In genomic region chr13:48945626-48946025, GRCh38 we compare ENCODE assay signal across 15 cellular contexts. TPM values are rescaled to one million over a fixed set of nuclear protein-coding genes. Genes with fewer than 3 reads are reported as not detected.
DNase-seq lines count a peak whose midpoint lies in the region; ATAC-seq and TF ChIP-seq lines count a peak whose summit lies in the region.
"Had no signal": no experiment of that assay in that cellular context is flagged by ENCODE, and none has a peak within 500 bp of the region (broad histone marks: within the 10 kb centered on the region; RNA-seq: fewer than 3 reads in every experiment).

No MANE protein-coding gene starts in this region.

- peaks cover 2% of the 10 kb centered on the region for H3K27me3 Mint-ChIP-seq in CD8-positive, alpha-beta T cell (ENCODE audit: low read depth)
- H3K27me3 Mint-ChIP-seq: CD4-positive, alpha-beta T cell had no signal

- POLR2A ChIA-PET in HEK293 (lab: Yijun Ruan, JAX): no interaction called here
- POLR2A ChIA-PET in CD8-positive, alpha-beta T cell (lab: Charles Lee): interaction anchor here (0.8 kb wide), 1 partner anchor 1329 kb away, joined by 3 read pairs; no protein-coding TSS in a partner anchor

- no peak overlapping the region for H2BK15ac ChIP-seq in neuronal stem cell (ENCODE audit: low read length)

- no peak overlapping the region for H2BK5ac ChIP-seq in neuronal stem cell (ENCODE audit: low read length)

- DNase-seq in dedifferentiated amniotic fluid mesenchymal stem cell (ENCODE audit: extremely low spot score) (peak; percentile 11), neuronal stem cell (ENCODE audit: low spot score) (no peak), omental fat pad (ENCODE audit: low spot score) (no peak), cerebellar nuclear complex (lab: John Stamatoyannopoulos, UW) (no peak)
- no peak for DNase-seq in CD8-positive, alpha-beta T cell
- DNase-seq: ACHN; Calu3; CD4-positive, alpha-beta T cell; DMS79 treated with DMSO at 0.1 percent for 48 hours; EL had no signal

- ATAC-seq in omental fat pad (ENCODE audit: low FRiP score): no peak
- ATAC-seq in CD8-positive, alpha-beta T cell: no peak
- ATAC-seq: GM12878 had no signal

- H3K9me3 ChIP-seq in HEK293 (ENCODE audit: control insufficient read depth, insufficient read depth, low read depth, low read length) (no peaks in the 10 kb centered on the region), neuronal stem cell (replicated peaks in 1 of 2; ENCODE audit: control insufficient read depth in 2 of 2, insufficient read depth in 1 of 2, low read depth in 1 of 2, low read length in 2 of 2) (no peaks in the 10 kb centered on the region)
- H3K9me3 ChIP-seq in CD8-positive, alpha-beta T cell (ENCODE audit: low read length): no peaks in the 10 kb centered on the region
- H3K9me3 ChIP-seq: HAP-1 had no signal

- H3K4me1 ChIP-seq in HEK293 (ENCODE audit: control insufficient read depth, insufficient read depth, low read length) (no peaks in the 10 kb centered on the region; the same call in 1 of the 2 replicates), neuronal stem cell (ENCODE audit: control insufficient read depth in 2 of 2, insufficient read depth in 1 of 2, low read depth in 1 of 2, low read length in 2 of 2) (peaks cover 0 to 4% of the 10 kb centered on the region in 2 donors)
- H3K4me1 ChIP-seq in CD8-positive, alpha-beta T cell (ENCODE audit: insufficient read depth, low read length): no peaks in the 10 kb centered on the region
- H3K4me1 ChIP-seq: HAP-1 had no signal

- H3K36me3 ChIP-seq in HEK293 (ENCODE audit: control insufficient read depth in 2 of 2, insufficient read depth in 1 of 2, low read length in 2 of 2) (no peaks in the 10 kb centered on the region), neuronal stem cell (replicated peaks in 1 of 2; ENCODE audit: control insufficient read depth in 2 of 2, insufficient read depth in 2 of 2, low read length in 2 of 2) (no peaks in the 10 kb centered on the region)
- no peaks in the 10 kb centered on the region for H3K36me3 ChIP-seq in CD8-positive, alpha-beta T cell (ENCODE audit: insufficient read depth, low read length)
- H3K36me3 ChIP-seq: HAP-1 had no signal

- no peak overlapping the region for H2BK12ac ChIP-seq in neuronal stem cell (ENCODE audit: low read length)

- TF ChIP-seq CTCF in HEK293 (tag by site-specific recombination; IDR thresholded peaks at IDR 0.05) (no peak), omental fat pad (IDR thresholded peaks at IDR 0.05) (no peak)
- TF ChIP-seq CTCF in CD8-positive, alpha-beta T cell (IDR thresholded peaks at IDR 0.05): no peak

- peak overlapping the region; percentile 48 for H2AFZ ChIP-seq in neuronal stem cell (ENCODE audit: low read length)

- no peaks in the 10 kb centered on the region for H3K27me3 ChIP-seq in neuronal stem cell (ENCODE audit: control insufficient read depth in 3 of 3, insufficient read depth in 3 of 3, low read depth in 1 of 3, low read length in 3 of 3)
- H3K27me3 ChIP-seq in CD8-positive, alpha-beta T cell (ENCODE audit: insufficient read depth, low read length): no peaks in the 10 kb centered on the region

- H3K9me3 Mint-ChIP-seq in CD8-positive, alpha-beta T cell: no peaks in the 10 kb centered on the region
- H3K9me3 Mint-ChIP-seq: CD4-positive, alpha-beta T cell had no signal

- H3K4ac ChIP-seq in neuronal stem cell (ENCODE audit: low read length): no peak overlapping the region

- no peak overlapping the region for H3K27ac ChIP-seq in HEK293 (ENCODE audit: extremely low read depth, low read depth, low read length)
- no peak overlapping the region for H3K27ac ChIP-seq in neuronal stem cell (replicated peaks; ENCODE audit: low read length)
- no peak overlapping the region for H3K27ac ChIP-seq in CD8-positive, alpha-beta T cell (ENCODE audit: low read depth, low read length)
- H3K27ac ChIP-seq: C4-2B, KMS-11 had no signal

- no peak overlapping the region for H3K4me2 ChIP-seq in neuronal stem cell (ENCODE audit: insufficient read depth, low read length, poor library complexity, severe bottlenecking)
- H3K4me2 ChIP-seq: KMS-11 had no signal

- no peak overlapping the region for H2BK120ac ChIP-seq in neuronal stem cell (ENCODE audit: low read depth, low read length)

- H3K4me3 Mint-ChIP-seq in CD8-positive, alpha-beta T cell: no peak overlapping the region
- H3K4me3 Mint-ChIP-seq: CD4-positive, alpha-beta T cell had no signal

- H3K14ac ChIP-seq in neuronal stem cell (ENCODE audit: low read length): no peak overlapping the region

- H3K4me3 ChIP-seq in HEK293 (ENCODE audit: low read depth, low read length): no peak overlapping the region
- H3K4me3 ChIP-seq in neuronal stem cell (ENCODE audit: low read length in 2 of 2): no peak overlapping the region
- H3K4me3 ChIP-seq in CD8-positive, alpha-beta T cell (ENCODE audit: low read depth, low read length): no peak overlapping the region
- H3K4me3 ChIP-seq: GM12878, HAP-1 had no signal

- CTCF ChIA-PET in HEK293 (lab: Yijun Ruan, JAX): interaction anchor here (0.6 kb wide), 1 partner anchor 43 kb away, joined by 4 read pairs; no protein-coding TSS in a partner anchor
- CTCF ChIA-PET in CD8-positive, alpha-beta T cell (lab: Charles Lee): no interaction called here

- no peak overlapping the region for H4K91ac ChIP-seq in neuronal stem cell (ENCODE audit: low read depth, low read length, poor library complexity)

- no peak overlapping the region for H3K23ac ChIP-seq in neuronal stem cell (ENCODE audit: low read depth, low read length, poor library complexity)

- no peak overlapping the region for H2AK5ac ChIP-seq in neuronal stem cell (ENCODE audit: low read depth, low read length)

- no peak overlapping the region for H3K27ac Mint-ChIP-seq in CD8-positive, alpha-beta T cell
- H3K27ac Mint-ChIP-seq: CD4-positive, alpha-beta T cell had no signal

- no CpG with 5 or more reads among the region's 1 CpG for WGBS in neuronal stem cell (ENCODE audit: extremely low coverage in 2 of 2, insufficient read length in 2 of 2, insufficient replicate concordance in 1 of 2), 2 donors

- no peak overlapping the region for H3K9ac ChIP-seq in neuronal stem cell (ENCODE audit: low read depth, low read length, poor library complexity)
- H3K9ac ChIP-seq: KMS-11 had no signal

- H3K4me1 Mint-ChIP-seq in CD8-positive, alpha-beta T cell (ENCODE audit: low read depth): no peaks in the 10 kb centered on the region

- intact Hi-C loops in CD8-positive, alpha-beta T cell (cut with DNase I, micrococcal nuclease): no loop called here

- no peak overlapping the region for H4K8ac ChIP-seq in neuronal stem cell (ENCODE audit: low read depth, low read length)

- H3K36me3 Mint-ChIP-seq in CD8-positive, alpha-beta T cell: no peaks in the 10 kb centered on the region

- no peaks in the 10 kb centered on the region for H3K79me1 ChIP-seq in neuronal stem cell (ENCODE audit: low read depth, low read length)

- no peak overlapping the region for H3K18ac ChIP-seq in neuronal stem cell (ENCODE audit: low read length)

TF ChIP-seq in HEK293, 187 proteins besides CTCF, POLR2A, EP300 and RAD21:
- 0 out of 2 replicates have a peak, but pooled peaks have one; percentile 24 for TF ChIP-seq PRDM10 (tag by site-specific recombination; IDR thresholded peaks at IDR 0.05)
- no peak for TF ChIP-seq ZNF404 (tag by site-specific recombination; IDR thresholded peaks at IDR 0.05)

RNA-seq across cellular contexts. Expression of gene FNDC3A, which starts 30.1 kb away (rescaled TPM):
- polyA plus RNA-seq in neuronal stem cell (2013, experiment 1 of 2): 24.5 TPM
- 25.6 TPM for polyA plus RNA-seq in neuronal stem cell (2013, experiment 2 of 2)
- 10 to 100 TPM; 53.7 to 59.8 (median 56.4) TPM for total RNA-seq in omental fat pad
- total RNA-seq in CD8-positive, alpha-beta T cell: 10 to 100 TPM; 27.0 to 27.7 TPM
